In the genomic region with DNA sequence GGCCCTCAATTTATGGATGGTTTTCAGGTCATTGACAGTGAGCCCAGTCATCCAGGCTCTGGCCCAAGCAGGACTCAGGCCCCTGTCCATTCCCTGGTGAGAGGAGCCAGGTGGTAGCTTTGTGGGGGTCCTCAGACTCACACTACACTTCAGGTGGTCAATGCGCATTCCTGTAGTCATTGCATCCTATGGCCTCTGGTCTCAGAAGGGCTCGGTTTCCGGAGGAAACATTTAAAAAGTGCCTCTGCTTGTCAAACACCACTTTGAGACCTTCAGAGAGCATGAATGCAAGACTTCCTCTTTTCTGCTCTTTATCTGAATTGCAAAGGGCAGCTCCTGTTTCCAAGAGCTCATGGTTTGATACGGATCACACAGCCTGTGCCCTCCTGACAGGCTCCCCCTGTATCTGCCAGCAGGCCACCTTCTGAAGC, we compare ENCODE assay signal across 14 cellular contexts. TPM values are rescaled to one million over a fixed set of nuclear protein-coding genes. Genes with fewer than 3 reads are reported as not detected.
DNase-seq lines count a peak whose midpoint lies in the region; ATAC-seq and TF ChIP-seq lines count a peak whose summit lies in the region.
"Had no signal": no experiment of that assay in that cellular context is flagged by ENCODE, and none has a peak within 500 bp of the region (broad histone marks: within the 10 kb centered on the region; RNA-seq: fewer than 3 reads in every experiment).

No MANE protein-coding gene starts in this region.

- H4K8ac ChIP-seq in neuronal stem cell (ENCODE audit: low read depth, low read length): no peak overlapping the region

- H3K4me3 ChIP-seq in neuronal stem cell (ENCODE audit: low read length in 2 of 2) (no peak overlapping the region), left ventricle myocardium inferior (no peak overlapping the region)

- peak overlapping the region; percentile 63 for H3K18ac ChIP-seq in neuronal stem cell (ENCODE audit: low read length)

- H3K36me3 Mint-ChIP-seq in T-helper 17 cell (ENCODE audit: low read depth): no peaks in the 10 kb centered on the region
- H3K36me3 Mint-ChIP-seq: CD14-positive monocyte; naive thymus-derived CD8-positive, alpha-beta T cell had no signal

- H3K27me3 Mint-ChIP-seq in T-helper 17 cell: peaks cover 12% of the 10 kb centered on the region

- ATAC-seq in GM18868 (IDR thresholded peaks at IDR 0.05; ENCODE audit: unreplicated experiment) (peak; percentile 77), T-helper 17 cell (no peak), GM21723 (IDR thresholded peaks at IDR 0.05; ENCODE audit: unreplicated experiment) (no peak)
- ATAC-seq: naive thymus-derived CD8-positive, alpha-beta T cell; right cardiac atrium had no signal

- no peak for TF ChIP-seq CTCF in left ventricle myocardium inferior (IDR thresholded peaks at IDR 0.05; ENCODE audit: borderline replicate concordance)

- H3K27ac ChIP-seq in neuronal stem cell (replicated peaks; ENCODE audit: low read length) (no peak overlapping the region), left ventricle myocardium inferior (replicated peaks) (no peak overlapping the region)
- H3K27ac ChIP-seq: KMS-11 had no signal

- H3K4me2 ChIP-seq in neuronal stem cell (ENCODE audit: insufficient read depth, low read length, poor library complexity, severe bottlenecking): no peak overlapping the region
- H3K4me2 ChIP-seq: KMS-11 had no signal

- peak overlapping the region; percentile 69 for H2AFZ ChIP-seq in neuronal stem cell (ENCODE audit: low read length)

- intact Hi-C loops in left ventricle myocardium inferior (cut with micrococcal nuclease): no loop called here

- H2BK120ac ChIP-seq in neuronal stem cell (ENCODE audit: low read depth, low read length): no peak overlapping the region

- DNase-seq in HUDEP-2 (lab: John Stamatoyannopoulos, UW; ENCODE audit: unreplicated experiment in 76 of 76) (peak in 45 of 76 experiments; percentile 3 to 60 (median 22)), T-helper 17 cell (no peak), neuronal stem cell (ENCODE audit: low spot score) (no peak), left ventricle myocardium inferior (no peak), DMS79 (lab: John Stamatoyannopoulos, UW) (no peak), GM19238 (ENCODE audit: insufficient read length, low spot score) (no peak)
- DNase-seq: naive thymus-derived CD8-positive, alpha-beta T cell; NCI-H2171 treated with DMSO at 0.1 percent for 48 hours; right cardiac atrium had no signal

- no peak overlapping the region for H3K4me3 Mint-ChIP-seq in T-helper 17 cell
- H3K4me3 Mint-ChIP-seq: CD14-positive monocyte; T-helper 1 cell treated with Interleukin-12 subunit alpha and Interleukin-12 subunit beta and Interleukin-4 antibody, amounts not matched to agents 30 μg/mL and 1 μg/mL, for 36 hours had no signal

- H3K36me3 ChIP-seq in neuronal stem cell (replicated peaks in 1 of 2; ENCODE audit: control insufficient read depth in 2 of 2, insufficient read depth in 2 of 2, low read length in 2 of 2) (no peaks in the 10 kb centered on the region), left ventricle myocardium inferior (no peaks in the 10 kb centered on the region)

- no peak overlapping the region for H4K91ac ChIP-seq in neuronal stem cell (ENCODE audit: low read depth, low read length, poor library complexity)

- H3K9me3 ChIP-seq in T-helper 17 cell (ENCODE audit: control insufficient read depth, low read length, poor library complexity, severe bottlenecking): no peaks in the 10 kb centered on the region
- no peaks in the 10 kb centered on the region for H3K9me3 ChIP-seq in neuronal stem cell (replicated peaks in 1 of 2; ENCODE audit: control insufficient read depth in 2 of 2, insufficient read depth in 1 of 2, low read depth in 1 of 2, low read length in 2 of 2)
- no peaks in the 10 kb centered on the region for H3K9me3 ChIP-seq in left ventricle myocardium inferior (replicated peaks)

- peaks cover 4% of the 10 kb centered on the region for H3K4me1 Mint-ChIP-seq in T-helper 17 cell

- no peak overlapping the region for H3K23ac ChIP-seq in neuronal stem cell (ENCODE audit: low read depth, low read length, poor library complexity)

- WGBS in neuronal stem cell (ENCODE audit: extremely low coverage in 2 of 2, insufficient read length in 2 of 2, insufficient replicate concordance in 1 of 2), 2 donors: no CpG with 5 or more reads among the region's 4 CpGs

- H2BK5ac ChIP-seq in neuronal stem cell (ENCODE audit: low read length): no peak overlapping the region

- H3K4me1 ChIP-seq in neuronal stem cell (ENCODE audit: control insufficient read depth in 2 of 2, insufficient read depth in 1 of 2, low read depth in 1 of 2, low read length in 2 of 2) (peaks cover 14 to 16% of the 10 kb centered on the region in 2 donors), left ventricle myocardium inferior (no peaks in the 10 kb centered on the region)

- H2AK5ac ChIP-seq in neuronal stem cell (ENCODE audit: low read depth, low read length): no peak overlapping the region

- H3K27me3 ChIP-seq in neuronal stem cell (ENCODE audit: control insufficient read depth in 3 of 3, insufficient read depth in 3 of 3, low read depth in 1 of 3, low read length in 3 of 3): no peaks in the 10 kb centered on the region
- no peaks in the 10 kb centered on the region for H3K27me3 ChIP-seq in left ventricle myocardium inferior (ENCODE audit: low read depth)

- H3K79me1 ChIP-seq in neuronal stem cell (ENCODE audit: low read depth, low read length): no peaks in the 10 kb centered on the region

- H2BK12ac ChIP-seq in neuronal stem cell (ENCODE audit: low read length): no peak overlapping the region

- peak overlapping the region; percentile 12 for H3K27ac Mint-ChIP-seq in T-helper 17 cell
- H3K27ac Mint-ChIP-seq: T-helper 1 cell treated with Interleukin-12 subunit alpha and Interleukin-12 subunit beta and Interleukin-4 antibody, amounts not matched to agents 30 μg/mL and 1 μg/mL, for 36 hours had no signal

- H2BK15ac ChIP-seq in neuronal stem cell (ENCODE audit: low read length): no peak overlapping the region

- H3K9ac ChIP-seq in neuronal stem cell (ENCODE audit: low read depth, low read length, poor library complexity): no peak overlapping the region
- H3K9ac ChIP-seq: KMS-11 had no signal

- no peak overlapping the region for H3K4ac ChIP-seq in neuronal stem cell (ENCODE audit: low read length)

- no peak overlapping the region for H3K14ac ChIP-seq in neuronal stem cell (ENCODE audit: low read length)

RNA-seq across cellular contexts. Expression of a gene that starts 20.3 kb away (rescaled TPM):
- total RNA-seq in T-helper 17 cell (10 to 100 TPM in 1 of 2 donors, 1 to 10 TPM in 1; 2.5 to 31.0 TPM), left ventricle myocardium inferior (8.1 TPM)
- polyA plus RNA-seq in neuronal stem cell (2013, experiment 1 of 2): 23.9 TPM
- 24.5 TPM for polyA plus RNA-seq in neuronal stem cell (2013, experiment 2 of 2)

RNA-seq across cellular contexts. Expression of a gene that starts 49.9 kb away (rescaled TPM):
- total RNA-seq in T-helper 17 cell (10 to 100 TPM; 33.2 to 34.8 TPM), left ventricle myocardium inferior (11.3 TPM)
- polyA plus RNA-seq in neuronal stem cell (2013, experiment 1 of 2): 19.0 TPM
- 19.2 TPM for polyA plus RNA-seq in neuronal stem cell (2013, experiment 2 of 2)

Comparison
In these comparisons a context has a peak if more than half of its experiments do, and no peak if none do; other contexts are left out.
1. DNase-seq: peak in HUDEP-2 (45 of 76); none in T-helper 17 cell (0 of 3), neuronal stem cell (single experiment), left ventricle myocardium inferior (single experiment), DMS79 (single experiment) and GM19238 (single experiment).